Comparison of ENCODE assay signal across 26 cellular contexts in genomic region chr10:2201534-2202104, GRCh38.
"Had no signal": no experiment of that assay in that cellular context is flagged by ENCODE, and none has a peak within 500 bp of the region (broad histone marks: within the 10 kb centered on the region; RNA-seq: fewer than 3 reads in every experiment).

No MANE protein-coding gene starts in this region.

- DNase-seq: activated CD4-positive, alpha-beta T cell treated with anti-CD3 and anti-CD28 coated beads, Interleukin-2, amount 10 ng/mL, durations not matched to agents 24 days and 14 days; activated CD8-positive, alpha-beta T cell treated with anti-CD3 and anti-CD28 coated beads, Interleukin-2, amount 10 ng/mL, durations not matched to agents 7 days and 5 days; activated gamma-delta T cell; adrenal gland; brain microvascular endothelial cell; caudate nucleus; dermis blood vessel endothelial cell; effector CD8-positive, alpha-beta T cell; immature natural killer cell; left lung; naive thymus-derived CD4-positive, alpha-beta T cell; posterior cingulate gyrus; right lobe of liver; small intestine; stimulated activated CD4-positive, alpha-beta T cell treated with anti-CD3 and anti-CD28 coated beads, Interleukin-2, amount 100 ng/mL, for 24 hours; stimulated activated CD8-positive, alpha-beta memory T cell treated with anti-CD3 and anti-CD28 coated beads, Interleukin-4, amount 100 ng/mL, for 48 hours; stimulated activated naive B cell treated with anti-CD40 and anti-IgM and Interleukin-4, amounts not matched to agents 10 μg/mL and 1 μg/mL and 100 μg/mL, for 72 hours; testis had no signal

- H3K27ac ChIP-seq: adrenal gland, ascending aorta, brain microvascular endothelial cell, left lung, right lobe of liver, testis had no signal

- H3K27ac Mint-ChIP-seq: activated CD4-positive, alpha-beta T cell treated with anti-CD3 and anti-CD28 coated beads, Interleukin-2, amount 10 ng/mL, durations not matched to agents 24 days and 14 days; activated CD8-positive, alpha-beta T cell treated with anti-CD3 and anti-CD28 coated beads, Interleukin-2, amount 10 ng/mL, durations not matched to agents 7 days and 5 days; activated naive CD8-positive, alpha-beta T cell; activated T-helper 1 cell treated with anti-CD3 and anti-CD28 coated beads, Interleukin-12 subunit alpha, Interleukin-12 subunit beta, Interleukin-2, Interleukin-4 antibody, amounts not matched to agents 30 ng/mL and 10 ng/mL and 1 ng/mL, durations not matched to agents 14 hours and 24 hours and 36 hours; immature natural killer cell; naive thymus-derived CD4-positive, alpha-beta T cell; stimulated activated naive B cell treated with anti-CD40 and anti-IgM and Interleukin-4, amounts not matched to agents 10 μg/mL and 1 μg/mL and 100 μg/mL, for 72 hours had no signal

- H3K4me3 Mint-ChIP-seq: activated CD4-positive, alpha-beta T cell treated with anti-CD3 and anti-CD28 coated beads, Interleukin-2, amount 10 ng/mL, durations not matched to agents 24 days and 14 days; activated CD8-positive, alpha-beta T cell treated with anti-CD3 and anti-CD28 coated beads, Interleukin-2, amount 10 ng/mL, durations not matched to agents 7 days and 5 days; activated naive CD8-positive, alpha-beta T cell; activated T-helper 1 cell treated with anti-CD3 and anti-CD28 coated beads, Interleukin-12 subunit alpha, Interleukin-12 subunit beta, Interleukin-2, Interleukin-4 antibody, amounts not matched to agents 30 ng/mL and 10 ng/mL and 1 ng/mL, durations not matched to agents 14 hours and 24 hours and 36 hours; immature natural killer cell; naive thymus-derived CD4-positive, alpha-beta T cell; neural crest cell; stimulated activated naive B cell treated with anti-CD40 and anti-IgM and Interleukin-4, amounts not matched to agents 10 μg/mL and 1 μg/mL and 100 μg/mL, for 72 hours; type B pancreatic cell had no signal

- H3K4me1 Mint-ChIP-seq: activated CD4-positive, alpha-beta T cell treated with anti-CD3 and anti-CD28 coated beads, Interleukin-2, amount 10 ng/mL, durations not matched to agents 24 days and 14 days; immature natural killer cell; naive thymus-derived CD4-positive, alpha-beta T cell; stimulated activated naive B cell treated with anti-CD40 and anti-IgM and Interleukin-4, amounts not matched to agents 10 μg/mL and 1 μg/mL and 100 μg/mL, for 72 hours had no signal

- H3K27me3 ChIP-seq: adrenal gland, ascending aorta, brain microvascular endothelial cell, left lung, right lobe of liver, testis had no signal

- H3K36me3 ChIP-seq: adrenal gland, ascending aorta, brain microvascular endothelial cell, left lung, right lobe of liver had no signal

- H3K9me3 ChIP-seq: adrenal gland, right lobe of liver, testis had no signal

- H3K4me3 ChIP-seq: adrenal gland, ascending aorta, left lung, lung, right lobe of liver, testis had no signal

- ATAC-seq: activated CD4-positive, CD25-positive, alpha-beta regulatory T cell treated with anti-CD3 and anti-CD28 coated beads, Interleukin-2, amount 50 U/mL, for 24 hours; activated CD8-positive, alpha-beta T cell treated with anti-CD3 and anti-CD28 coated beads, Interleukin-2, amount 10 ng/mL, durations not matched to agents 7 days and 5 days; esophagus mucosa; left lung; naive thymus-derived CD4-positive, alpha-beta T cell; right lobe of liver; stimulated activated naive B cell treated with anti-CD40 and anti-IgM and Interleukin-4, amounts not matched to agents 10 μg/mL and 1 μg/mL and 100 μg/mL, for 72 hours had no signal

- H3K27me3 Mint-ChIP-seq: activated CD4-positive, alpha-beta T cell treated with anti-CD3 and anti-CD28 coated beads, Interleukin-2, amount 10 ng/mL, durations not matched to agents 24 days and 14 days; activated naive CD8-positive, alpha-beta T cell; type B pancreatic cell had no signal

- H3K4me1 ChIP-seq: adrenal gland, ascending aorta, left lung, right lobe of liver, testis had no signal

- H3K9me3 Mint-ChIP-seq: activated CD4-positive, alpha-beta T cell treated with anti-CD3 and anti-CD28 coated beads, Interleukin-2, amount 10 ng/mL, durations not matched to agents 24 days and 14 days; activated T-helper 1 cell treated with anti-CD3 and anti-CD28 coated beads, Interleukin-12 subunit alpha, Interleukin-12 subunit beta, Interleukin-2, Interleukin-4 antibody, amounts not matched to agents 30 ng/mL and 10 ng/mL and 1 ng/mL, durations not matched to agents 14 hours and 24 hours and 36 hours had no signal
